In the genomic region with DNA sequence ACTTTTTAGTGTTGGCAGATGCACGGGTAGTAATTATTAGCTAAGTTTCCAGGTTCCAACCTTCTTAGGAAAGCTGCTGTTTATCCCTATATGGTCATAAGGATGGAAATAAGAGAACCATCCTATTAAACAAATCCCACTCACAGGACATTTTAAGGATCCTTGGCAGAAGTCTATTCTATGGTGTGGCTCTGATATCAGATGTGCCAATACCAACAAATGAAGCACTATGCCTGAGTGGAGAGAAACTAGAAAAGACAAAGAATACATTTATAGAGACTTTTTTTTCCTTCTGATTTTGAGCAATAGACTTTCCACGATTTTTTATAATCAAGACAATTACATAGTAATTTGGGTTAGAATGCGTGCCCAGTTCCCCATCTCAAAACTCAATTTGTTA, we compare ENCODE assay signal across 20 cellular contexts. TPM values are rescaled to one million over a fixed set of nuclear protein-coding genes. Genes with fewer than 3 reads are reported as not detected.
"Had no signal": no experiment of that assay in that cellular context is flagged by ENCODE, and none has a peak within 500 bp of the region (broad histone marks: within the 10 kb centered on the region; RNA-seq: fewer than 3 reads in every experiment).

No MANE protein-coding gene starts in this region.

- H3K27ac ChIP-seq: foreskin keratinocyte, hepatocyte, right atrium auricular region, stomach, suprapubic skin, thyroid gland had no signal

- H3K4me1 Mint-ChIP-seq: endodermal cell, natural killer cell, neural crest cell had no signal

- H3K27ac Mint-ChIP-seq: dendritic cell treated with granulocyte-macrophage colony-stimulating factor and Interleukin-4, amounts not matched to agents 40 ng/mL and 50 ng/mL, for 4 days; endodermal cell; natural killer cell; type B pancreatic cell had no signal

- H3K36me3 Mint-ChIP-seq: natural killer cell, type B pancreatic cell had no signal

- H3K27me3 Mint-ChIP-seq: dendritic cell treated with granulocyte-macrophage colony-stimulating factor and Interleukin-4, amounts not matched to agents 40 ng/mL and 50 ng/mL, for 4 days; type B pancreatic cell had no signal

- H3K36me3 ChIP-seq: right atrium auricular region, stomach, suprapubic skin, thyroid gland had no signal

- H3K4me3 Mint-ChIP-seq: dendritic cell treated with granulocyte-macrophage colony-stimulating factor and Interleukin-4, amounts not matched to agents 40 ng/mL and 50 ng/mL, for 4 days; endodermal cell; natural killer cell; neural crest cell; type B pancreatic cell had no signal

- DNase-seq: endodermal cell; erythroblast; foreskin keratinocyte; head of caudate nucleus; islet precursor cell; natural killer cell; small intestine; stimulated activated CD4-positive, alpha-beta T cell treated with anti-CD3 and anti-CD28 coated beads, Interleukin-12 subunit alpha, Interleukin-12 subunit beta, amount 100 ng/mL, for 4 hours; stimulated activated naive CD4-positive, alpha-beta T cell; stomach; thyroid gland had no signal

- H3K4me3 ChIP-seq: hepatocyte, right atrium auricular region, stomach, suprapubic skin, thyroid gland had no signal

- H3K9me3 ChIP-seq: right atrium auricular region, stomach, suprapubic skin, thyroid gland had no signal

- H3K79me2 ChIP-seq: hepatocyte had no signal

- H2AFZ ChIP-seq: hepatocyte had no signal

- FAIRE-seq: endothelial cell of umbilical vein, small intestine, urothelium cell line had no signal

- H3K4me2 ChIP-seq: hepatocyte had no signal

- H3K27me3 ChIP-seq: foreskin keratinocyte, hepatocyte, right atrium auricular region, stomach, suprapubic skin, thyroid gland had no signal

- H3K9me3 Mint-ChIP-seq: dendritic cell treated with granulocyte-macrophage colony-stimulating factor and Interleukin-4, amounts not matched to agents 40 ng/mL and 50 ng/mL, for 4 days; endodermal cell; neural crest cell; type B pancreatic cell had no signal

RNA-seq across cellular contexts. Expression of gene PCDH17, which starts 12.6 kb away (rescaled TPM):
- total RNA-seq: foreskin keratinocyte, myocyte, natural killer cell had no signal
